ENCODE assay signal across 8 cellular contexts in genomic region chr10:12129222-12130111, GRCh38. TPM values are rescaled to one million over a fixed set of nuclear protein-coding genes. Genes with fewer than 3 reads are reported as not detected.
A peak's percentile ranks its signal among the peaks of the same experiment; 100 is the strongest.
DNase-seq lines count a peak whose midpoint lies in the region; ATAC-seq and TF ChIP-seq lines count a peak whose summit lies in the region.

TSS of gene SEC61A2 (plus strand) at chr10:12129677. CDS start at chr10:12129788, 111 bp downstream.

- 0% methylated on average over 37 to 104 of the region's 108 CpGs for WGBS in lower leg skin, 2 donors

- no peak for TF ChIP-seq POLR2A in lower leg skin (IDR thresholded peaks at IDR 0.05)

- TF ChIP-seq CTCF in lower leg skin (IDR thresholded peaks at IDR 0.05), result no peak

- ATAC-seq in GM19328 (IDR thresholded peaks at IDR 0.05; ENCODE audit: unreplicated experiment) (peak; percentile 92), HG03469 (IDR thresholded peaks at IDR 0.05; ENCODE audit: unreplicated experiment) (peak; percentile 84)

- H3K4me3 ChIP-seq in lower leg skin (ENCODE audit: low read depth, poor library complexity, severe bottlenecking), result peak within 1 kb of the TSS; percentile 81

- intact Hi-C loops in lower leg skin (cut with DNase I; ENCODE audit: low total_unique reads), result no loop called here

- peak; percentile 25 to 97 (median 88) for DNase-seq in C1 segment of cervical spinal cord (lab: John Stamatoyannopoulos, UW)
- DNase-seq in NCI-H748 (lab: John Stamatoyannopoulos, UW; ENCODE audit: unreplicated experiment), result peak; percentile 89
- DNase-seq in activated CD4-positive, alpha-beta T cell treated with anti-CD3 and anti-CD28 coated beads, Interleukin-2, amount 50 U/mL, for 4 hours, result peak; percentile 94 to 95
- peak; percentile 95 for DNase-seq in dermis blood vessel endothelial cell
- DNase-seq in lower leg skin (ENCODE audit: low spot score in 2 of 2), result peak; percentile 90 to 99
- peak; percentile 94 to 99 for DNase-seq in stimulated activated CD4-positive, alpha-beta T cell treated with anti-CD3 and anti-CD28 coated beads, Interleukin-4, amount 100 ng/mL, for 4 hours

RNA-seq across cellular contexts. Expression of gene SEC61A2, which starts in this region (rescaled TPM):
- 7.2 and 12.3 TPM in 2 replicates for total RNA-seq in dermis blood vessel endothelial cell
- total RNA-seq in lower leg skin, result 10 to 100 TPM in 1 of 4 donors, 1 to 10 TPM in 3; 5.3 to 14.5 (median 6.8) TPM

Comparison
In these comparisons a context has a peak if more than half of its experiments do, and no peak if none do; other contexts are left out.
1. Peak in every context shown above with its lines: DNase-seq, ATAC-seq and H3K4me3 ChIP-seq.